ENCODE assay signal across 8 cellular contexts in the genomic region with DNA sequence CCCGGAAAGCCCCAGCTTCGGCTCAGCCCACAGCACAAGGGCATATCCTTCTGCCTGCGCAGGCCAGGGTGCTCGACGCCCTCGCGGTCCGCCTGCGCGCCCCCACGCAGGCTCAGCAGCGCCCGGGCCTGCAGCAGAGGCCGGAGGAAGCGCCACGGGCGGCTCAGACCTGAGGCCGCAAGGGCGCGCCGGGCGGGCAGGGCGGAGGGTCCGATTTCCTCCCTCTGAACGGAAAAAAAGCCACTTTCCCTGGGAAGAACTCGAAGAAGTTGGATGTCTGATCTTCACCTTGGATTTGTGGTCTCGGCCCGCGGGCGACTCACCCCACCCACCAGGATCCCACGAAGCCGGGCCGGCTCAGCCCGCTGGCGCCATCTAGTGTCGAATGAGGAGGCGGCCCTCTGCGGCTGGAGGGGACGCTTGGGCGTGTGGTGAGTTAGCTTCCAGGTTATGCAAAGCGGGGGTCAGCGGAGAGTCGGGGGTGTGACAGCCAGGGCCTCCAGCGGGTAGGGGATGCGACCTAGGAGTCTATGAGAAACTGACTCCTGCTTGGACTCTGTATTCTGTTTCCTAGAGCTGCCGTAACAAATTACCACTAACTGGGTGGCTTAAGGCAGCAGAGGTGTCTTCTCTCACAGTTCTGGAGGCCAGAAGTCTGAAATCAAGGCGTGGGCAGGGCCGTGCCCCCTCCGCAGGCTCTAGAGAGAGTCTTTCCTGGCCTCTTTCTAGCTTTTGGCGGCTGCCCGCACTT. TPM values are rescaled to one million over a fixed set of nuclear protein-coding genes. Genes with fewer than 3 reads are reported as not detected.
DNase-seq lines count a peak whose midpoint lies in the region; ATAC-seq and TF ChIP-seq lines count a peak whose summit lies in the region.

No MANE protein-coding gene starts in this region.

- intact Hi-C loops in CD14-positive monocyte (cut with micrococcal nuclease): loop anchor here (1.0 to 5.0 kb wide), 4 partner anchors 40 to 142 kb away; a partner anchor contains a TSS

- H3K27ac ChIP-seq in esophagus (ENCODE audit: low read depth in 2 of 2, low read length in 1 of 2) (peak overlapping the region; percentile 3 to 30), muscle layer of colon (ENCODE audit: low read depth, low read length) (peak overlapping the region; percentile 49)

- peak; percentile 80 for ATAC-seq in GM19324 (IDR thresholded peaks at IDR 0.05; ENCODE audit: low FRiP score, unreplicated experiment)
- ATAC-seq in HG03571 (IDR thresholded peaks at IDR 0.05; ENCODE audit: unreplicated experiment): peak; percentile 70

- H3K4me1 ChIP-seq in NT2/D1 (ENCODE audit: insufficient read depth, insufficient read length) (peaks cover 4% of the 10 kb centered on the region), esophagus (ENCODE audit: control insufficient read depth in 2 of 2, insufficient read depth in 2 of 2, low read length in 1 of 2) (no peaks in the 10 kb centered on the region), muscle layer of colon (ENCODE audit: insufficient read depth, low read length) (peaks cover 5% of the 10 kb centered on the region)

- H3K9me3 ChIP-seq in NT2/D1 (ENCODE audit: insufficient read depth, low read length): no peaks in the 10 kb centered on the region
- H3K9me3 ChIP-seq in esophagus (ENCODE audit: control insufficient read depth in 2 of 2, insufficient read depth in 1 of 2, low read depth in 1 of 2, low read length in 1 of 2): no peaks in the 10 kb centered on the region
- no peaks in the 10 kb centered on the region for H3K9me3 ChIP-seq in muscle layer of colon (ENCODE audit: low read length)

- peak overlapping the region; percentile 73 to 83 for H3K4me3 Mint-ChIP-seq in CD14-positive monocyte

- peak overlapping the region; percentile 28 for H3K4me3 ChIP-seq in NT2/D1 (ENCODE audit: insufficient read length, low read depth)
- peak overlapping the region; percentile 14 to 49 for H3K4me3 ChIP-seq in esophagus (ENCODE audit: low read depth in 1 of 2, low read length in 2 of 2)
- peak overlapping the region in 1 of 2 donors; percentile 49 for H3K4me3 ChIP-seq in muscle layer of colon (ENCODE audit: low read depth in 1 of 2, low read length in 2 of 2)

- peak; percentile 99 for TF ChIP-seq CTCF in CD14-positive monocyte (IDR thresholded peaks at IDR 0.05)

- WGBS in esophagus, 2 donors: 4% methylated on average over 48 to 51 of the region's 51 CpGs

- no peaks in the 10 kb centered on the region for H3K9me3 Mint-ChIP-seq in CD14-positive monocyte

- H3K9ac ChIP-seq in NT2/D1 (ENCODE audit: insufficient read length, low read depth) (peak overlapping the region; percentile 74), muscle layer of colon (ENCODE audit: low read length) (peak overlapping the region; percentile 1)

- peaks cover 25% of the 10 kb centered on the region for H3K4me1 Mint-ChIP-seq in CD14-positive monocyte

- H3K27me3 ChIP-seq in NT2/D1 (ENCODE audit: insufficient read depth, insufficient read length): peaks cover 21% of the 10 kb centered on the region
- no peaks in the 10 kb centered on the region for H3K27me3 ChIP-seq in esophagus (ENCODE audit: control insufficient read depth in 1 of 2, insufficient read depth in 2 of 2, low read length in 2 of 2)
- no peaks in the 10 kb centered on the region for H3K27me3 ChIP-seq in muscle layer of colon (ENCODE audit: control insufficient read depth in 1 of 2, insufficient read depth in 2 of 2, low read length in 2 of 2)

- DNase-seq in CD14-positive monocyte (ENCODE audit: low spot score) (peak; percentile 76), NT2/D1 (ENCODE audit: low read depth, low spot score) (no peak)
- DNase-seq in activated T-cell treated with anti-CD3 and anti-CD28 coated beads, Interleukin-2, amount 50 U/mL, for 1 hour: peak; percentile 87
- DNase-seq in stimulated activated CD8-positive, alpha-beta memory T cell treated with anti-CD3 and anti-CD28 coated beads, Interleukin-7, amount 100 ng/mL, for 1 hour (ENCODE audit: low read depth in 2 of 2): peak; percentile 67 to 74

- peaks cover 6 to 9% (median 7%) of the 10 kb centered on the region in 3 donors for H3K27me3 Mint-ChIP-seq in CD14-positive monocyte (ENCODE audit: low read depth in 3 of 3)

- H3K36me3 Mint-ChIP-seq in CD14-positive monocyte: no peaks in the 10 kb centered on the region

- H3K36me3 ChIP-seq in NT2/D1 (ENCODE audit: insufficient read depth, insufficient read length, low read length) (no peaks in the 10 kb centered on the region), esophagus (ENCODE audit: control insufficient read depth in 2 of 2, insufficient read depth in 2 of 2, low read length in 1 of 2) (no peaks in the 10 kb centered on the region), muscle layer of colon (ENCODE audit: insufficient read depth, low read length) (no peaks in the 10 kb centered on the region)

- H3K27ac Mint-ChIP-seq in CD14-positive monocyte: peak overlapping the region in 6 of 7 donors; percentile 22 to 86 (median 60)

RNA-seq across cellular contexts. Expression of a gene that starts 40.0 kb away (rescaled TPM):
- polyA plus RNA-seq in CD14-positive monocyte (100 to 1,000 TPM; 410 to 502 TPM), esophagus (100 to 1,000 TPM; 362 to 481 TPM)
